Comparison of ENCODE assay signal across 20 cellular contexts in genomic region chr16:67549936-67550335, GRCh38. TPM values are rescaled to one million over a fixed set of nuclear protein-coding genes. Genes with fewer than 3 reads are reported as not detected.
A peak's percentile ranks its signal among the peaks of the same experiment; 100 is the strongest.
DNase-seq lines count a peak whose midpoint lies in the region; ATAC-seq and TF ChIP-seq lines count a peak whose summit lies in the region.
"Had no signal": no experiment of that assay in that cellular context is flagged by ENCODE, and none has a peak within 500 bp of the region (broad histone marks: within the 10 kb centered on the region; RNA-seq: fewer than 3 reads in every experiment).

No MANE protein-coding gene starts in this region.

- H3K4me1 Mint-ChIP-seq in T-helper 2 cell treated with Interferon-gamma antibody and Interleukin-4, amounts not matched to agents 5 μg/mL and 100 μg/mL, for 36 hours (ENCODE audit: low read depth) = peaks cover 32% of the 10 kb centered on the region
- peaks cover 56% of the 10 kb centered on the region for H3K4me1 Mint-ChIP-seq in CD8-positive, alpha-beta T cell (ENCODE audit: low read depth)
- H3K4me1 Mint-ChIP-seq in activated B cell treated with CpG ODN at 0.5 μM for 24 hours (peaks cover 87% of the 10 kb centered on the region), endodermal cell (no peaks in the 10 kb centered on the region)
- peaks cover 33 to 68% (median 61%) of the 10 kb centered on the region in 4 donors for H3K4me1 Mint-ChIP-seq in naive thymus-derived CD8-positive, alpha-beta T cell

- no peaks in the 10 kb centered on the region for H3K9me3 ChIP-seq in CD8-positive, alpha-beta T cell (ENCODE audit: low read length)
- H3K9me3 ChIP-seq in endodermal cell (ENCODE audit: control insufficient read depth, low read length) = no peaks in the 10 kb centered on the region
- H3K9me3 ChIP-seq: BE2C, heart left ventricle, tibial artery had no signal

- CTCF ChIA-PET in CD8-positive, alpha-beta T cell (lab: Charles Lee) = interaction anchor here (0.8 to 12.5 kb wide), 4 partner anchors 11 to 118 kb away, joined by 3 to 271 read pairs (median 166); partner anchors contain the start of genes CARMIL2 and CTCF
- CTCF ChIA-PET in activated B cell treated with CpG ODN at 0.5 μM for 24 hours (lab: Charles Lee) = interaction anchor here (3.6 to 10.6 kb wide), 2 partner anchors 15 to 95 kb away, joined by 16 to 200 read pairs; partner anchors contain the start of genes CARMIL2 and CTCF

- H3K27ac ChIP-seq in CD8-positive, alpha-beta T cell (ENCODE audit: low read depth, low read length) = no peak overlapping the region
- H3K27ac ChIP-seq in endodermal cell (ENCODE audit: low read depth, low read length) = no peak overlapping the region
- H3K27ac ChIP-seq: heart left ventricle, tibial artery had no signal

- intact Hi-C loops in CD8-positive, alpha-beta T cell (cut with DNase I, micrococcal nuclease) = no loop called here
- intact Hi-C loops in activated B cell treated with CpG ODN at 0.5 μM for 24 hours (cut with micrococcal nuclease) = no loop called here

- H3K4me3 ChIP-seq in CD8-positive, alpha-beta T cell (ENCODE audit: low read depth, low read length) = no peak overlapping the region
- H3K4me3 ChIP-seq in endodermal cell (ENCODE audit: low read length) = no peak overlapping the region
- H3K4me3 ChIP-seq: heart left ventricle, lung, tibial artery had no signal

- no peak overlapping the region for H3K4me3 Mint-ChIP-seq in T-helper 2 cell treated with Interferon-gamma antibody and Interleukin-4, amounts not matched to agents 5 μg/mL and 100 μg/mL, for 36 hours
- no peak overlapping the region for H3K4me3 Mint-ChIP-seq in CD8-positive, alpha-beta T cell
- H3K4me3 Mint-ChIP-seq in activated B cell treated with CpG ODN at 0.5 μM for 24 hours = no peak overlapping the region
- H3K4me3 Mint-ChIP-seq in naive thymus-derived CD8-positive, alpha-beta T cell = peak overlapping the region in 2 of 10 donors; percentile 35 to 42
- no peak overlapping the region for H3K4me3 Mint-ChIP-seq in endodermal cell
- H3K4me3 Mint-ChIP-seq: nephron had no signal

- POLR2A ChIA-PET in CD8-positive, alpha-beta T cell (lab: Charles Lee) = interaction anchor here (0.5 to 1.3 kb wide), 3 partner anchors 12 to 49 kb away, joined by 3 to 4 read pairs (median 3); no protein-coding TSS in a partner anchor
- POLR2A ChIA-PET in activated B cell treated with CpG ODN at 0.5 μM for 24 hours (lab: Charles Lee) = interaction anchor here (5.9 kb wide), 1 partner anchor 12 kb away, joined by 52 read pairs; the partner anchor contains the start of gene CTCF
- POLR2A ChIA-PET in naive thymus-derived CD8-positive, alpha-beta T cell (lab: Charles Lee) = interaction anchor here (1.2 to 7.4 kb wide), 3 partner anchors 11 to 95 kb away, joined by 3 to 125 read pairs (median 76); partner anchors contain the start of genes CARMIL2 and CTCF

- H3K36me3 ChIP-seq in CD8-positive, alpha-beta T cell (ENCODE audit: insufficient read depth, low read length) = no peaks in the 10 kb centered on the region
- H3K36me3 ChIP-seq in endodermal cell (ENCODE audit: control insufficient read depth, insufficient read depth, low read length) = peaks cover 15% of the 10 kb centered on the region

- no peak for ATAC-seq in CD8-positive, alpha-beta T cell
- ATAC-seq in activated B cell treated with CpG ODN at 0.5 μM for 24 hours (ENCODE audit: low read depth) = no peak
- no peak for ATAC-seq in naive thymus-derived CD8-positive, alpha-beta T cell
- ATAC-seq in GM18511 (IDR thresholded peaks at IDR 0.05; ENCODE audit: unreplicated experiment) = no peak
- ATAC-seq: heart left ventricle had no signal

- H3K36me3 Mint-ChIP-seq in T-helper 2 cell treated with Interferon-gamma antibody and Interleukin-4, amounts not matched to agents 5 μg/mL and 100 μg/mL, for 36 hours (ENCODE audit: low read depth) = peaks cover 2% of the 10 kb centered on the region
- H3K36me3 Mint-ChIP-seq in CD8-positive, alpha-beta T cell = peaks cover 23% of the 10 kb centered on the region
- peaks cover 43% of the 10 kb centered on the region for H3K36me3 Mint-ChIP-seq in activated B cell treated with CpG ODN at 0.5 μM for 24 hours (ENCODE audit: low read depth)
- peaks cover 0 to 7% (median 0%) of the 10 kb centered on the region in 3 donors for H3K36me3 Mint-ChIP-seq in naive thymus-derived CD8-positive, alpha-beta T cell
- H3K36me3 Mint-ChIP-seq in endodermal cell (ENCODE audit: low read depth) = peaks cover 7% of the 10 kb centered on the region

- H3K27me3 Mint-ChIP-seq in T-helper 2 cell treated with Interferon-gamma antibody and Interleukin-4, amounts not matched to agents 5 μg/mL and 100 μg/mL, for 36 hours (ENCODE audit: low read depth) = no peaks in the 10 kb centered on the region
- no peaks in the 10 kb centered on the region for H3K27me3 Mint-ChIP-seq in CD8-positive, alpha-beta T cell (ENCODE audit: low read depth)
- H3K27me3 Mint-ChIP-seq in activated B cell treated with CpG ODN at 0.5 μM for 24 hours (no peaks in the 10 kb centered on the region), endodermal cell (ENCODE audit: insufficient read depth) (no peaks in the 10 kb centered on the region)
- no peaks in the 10 kb centered on the region for H3K27me3 Mint-ChIP-seq in naive thymus-derived CD8-positive, alpha-beta T cell

- no peak for DNase-seq in T-helper 2 cell treated with Interferon-gamma antibody and Interleukin-4, amounts not matched to agents 5 μg/mL and 100 μg/mL, for 36 hours (ENCODE audit: low spot score)
- DNase-seq in T-helper 2 cell (no peak), activated B cell treated with CpG ODN at 0.5 μM for 24 hours (no peak), endodermal cell (no peak)
- DNase-seq in CD8-positive, alpha-beta T cell = no peak
- no peak for DNase-seq in naive thymus-derived CD8-positive, alpha-beta T cell
- DNase-seq in activated effector memory CD4-positive, alpha-beta T cell treated with anti-CD3 and anti-CD28 coated beads, Interleukin-2, amount 50 U/mL, for 16 hours = no peak
- DNase-seq: 8988T; activated CD4-positive, alpha-beta T cell treated with anti-CD3 and anti-CD28 coated beads, Interleukin-2, amount 50 U/mL, for 1 hour; activated T-cell treated with anti-CD3 and anti-CD28 coated beads, Interleukin-2, amount 50 U/mL, for 48 hours; BE2C; central memory CD4-positive, alpha-beta T cell; effector CD8-positive, alpha-beta T cell; KG1; NCI-H1105 treated with DMSO at 0.1 percent for 48 hours; tibial artery had no signal

- no peak overlapping the region for H3K9ac ChIP-seq in endodermal cell (ENCODE audit: extremely low read depth, low read length, poor library complexity, severe bottlenecking)

- peak overlapping the region; percentile 47 for H3K27ac Mint-ChIP-seq in T-helper 2 cell treated with Interferon-gamma antibody and Interleukin-4, amounts not matched to agents 5 μg/mL and 100 μg/mL, for 36 hours
- H3K27ac Mint-ChIP-seq in CD8-positive, alpha-beta T cell = peak overlapping the region; percentile 94
- H3K27ac Mint-ChIP-seq in activated B cell treated with CpG ODN at 0.5 μM for 24 hours = peak overlapping the region; percentile 95
- peak overlapping the region; percentile 12 to 99 (median 94) for H3K27ac Mint-ChIP-seq in naive thymus-derived CD8-positive, alpha-beta T cell
- no peak overlapping the region for H3K27ac Mint-ChIP-seq in endodermal cell
- H3K27ac Mint-ChIP-seq: nephron had no signal

- TF ChIP-seq CTCF in CD8-positive, alpha-beta T cell (IDR thresholded peaks at IDR 0.05) = no peak
- TF ChIP-seq CTCF in activated B cell treated with CpG ODN at 0.5 μM for 24 hours (IDR thresholded peaks at IDR 0.05) (no peak), endodermal cell (conservative IDR thresholded peaks at IDR 0.05) (no peak)

- no peaks in the 10 kb centered on the region for H3K27me3 ChIP-seq in CD8-positive, alpha-beta T cell (ENCODE audit: insufficient read depth, low read length)
- no peaks in the 10 kb centered on the region for H3K27me3 ChIP-seq in endodermal cell (ENCODE audit: control insufficient read depth, insufficient read depth, low read length, poor library complexity, severe bottlenecking)
- H3K27me3 ChIP-seq: BE2C, heart left ventricle, tibial artery had no signal

- H3K4me1 ChIP-seq in CD8-positive, alpha-beta T cell (ENCODE audit: insufficient read depth, low read length) = peaks cover 42% of the 10 kb centered on the region
- H3K4me1 ChIP-seq in endodermal cell (ENCODE audit: control insufficient read depth, insufficient read depth, low read length) = no peaks in the 10 kb centered on the region

- H3K9me3 Mint-ChIP-seq in T-helper 2 cell treated with Interferon-gamma antibody and Interleukin-4, amounts not matched to agents 5 μg/mL and 100 μg/mL, for 36 hours = no peaks in the 10 kb centered on the region
- no peaks in the 10 kb centered on the region for H3K9me3 Mint-ChIP-seq in CD8-positive, alpha-beta T cell
- H3K9me3 Mint-ChIP-seq in activated B cell treated with CpG ODN at 0.5 μM for 24 hours (no peaks in the 10 kb centered on the region), endodermal cell (no peaks in the 10 kb centered on the region)
- H3K9me3 Mint-ChIP-seq in naive thymus-derived CD8-positive, alpha-beta T cell = no peaks in the 10 kb centered on the region
- H3K9me3 Mint-ChIP-seq: nephron had no signal

- WGBS in endodermal cell (ENCODE audit: insufficient coverage in 1 of 2, insufficient read length in 1 of 2), 2 experiments = 77 to 100% methylated on average over 1 of the region's 1 CpG

RNA-seq across cellular contexts. Expression of gene CTCF, which starts 12.4 kb away (rescaled TPM):
- total RNA-seq in CD8-positive, alpha-beta T cell = 10 to 100 TPM; 42.1 to 45.4 TPM
- total RNA-seq in activated B cell treated with CpG ODN at 0.5 μM for 24 hours (53.1 and 59.6 TPM in 2 replicates), endodermal cell (10 to 100 TPM; 61.3 to 74.6 TPM)
- 10 to 100 TPM; 67.5 to 67.6 TPM for total RNA-seq in naive thymus-derived CD8-positive, alpha-beta T cell
- polyA plus RNA-seq in naive thymus-derived CD8-positive, alpha-beta T cell = 10 to 100 TPM; 37.1 to 61.1 (median 51.9) TPM
- polyA plus RNA-seq in endodermal cell (2013, experiment 1 of 2) = 62.2 TPM
- polyA plus RNA-seq in endodermal cell (2013, experiment 2 of 2) = 62.9 TPM

RNA-seq across cellular contexts. Expression of gene RIPOR1, which starts 21.3 kb away (rescaled TPM):
- total RNA-seq in CD8-positive, alpha-beta T cell = 10 to 100 TPM; 17.4 to 23.4 TPM
- total RNA-seq in activated B cell treated with CpG ODN at 0.5 μM for 24 hours (136 and 159 TPM in 2 replicates), endodermal cell (10 to 100 TPM; 39.9 to 54.1 TPM)
- 10 to 100 TPM; 50.1 to 57.2 TPM for total RNA-seq in naive thymus-derived CD8-positive, alpha-beta T cell
- polyA plus RNA-seq in naive thymus-derived CD8-positive, alpha-beta T cell = 1 to 10 TPM; 1.5 to 3.0 (median 2.3) TPM
- 29.8 TPM for polyA plus RNA-seq in endodermal cell (2013, experiment 1 of 2)
- polyA plus RNA-seq in endodermal cell (2013, experiment 2 of 2) = 29.6 TPM
